Comparison of ENCODE assay signal across 16 cellular contexts in genomic region chr10:42962120-42962901, GRCh38.
DNase-seq lines count a peak whose midpoint lies in the region; ATAC-seq, FAIRE-seq and TF ChIP-seq lines count a peak whose summit lies in the region.
"Had no signal": no experiment of that assay in that cellular context is flagged by ENCODE, and none has a peak within 500 bp of the region (broad histone marks: within the 10 kb centered on the region; RNA-seq: fewer than 3 reads in every experiment).

No MANE protein-coding gene starts in this region.

- H3K27me3 ChIP-seq in HL-60 (ENCODE audit: insufficient read depth, poor library complexity, severe bottlenecking), result no peaks in the 10 kb centered on the region
- H3K27me3 ChIP-seq in adrenal gland, result no peaks in the 10 kb centered on the region
- no peaks in the 10 kb centered on the region for H3K27me3 ChIP-seq in sigmoid colon
- H3K27me3 ChIP-seq: gastroesophageal sphincter, SJSA1 had no signal

- DNase-seq in HL-60 (ENCODE audit: low read depth in 1 of 2, low spot score in 1 of 2) (peak in 1 of 2 experiments; percentile 31), adrenal gland (peak in 6 of 7 donors; percentile 17 to 54 (median 28)), kidney (peak; percentile 64), sigmoid colon (peak; percentile 56), NCI-H2029 treated with DMSO at 0.1 percent for 48 hours (lab: John Stamatoyannopoulos, UW) (no peak)
- DNase-seq in stimulated activated CD4-positive, alpha-beta T cell treated with anti-CD3 and anti-CD28 coated beads, Interleukin-4, amount 100 ng/mL, for 1 hour, result no peak
- DNase-seq: activated T-cell treated with anti-CD3 and anti-CD28 coated beads, Interleukin-2, amount 50 U/mL, for 4 hours; CD4-positive, alpha-beta T cell; HFFc6; NCI-H1417 treated with DMSO at 0.1 percent for 48 hours had no signal

- no peak overlapping the region for H3K4me3 ChIP-seq in HL-60 (replicated peaks; ENCODE audit: insufficient read depth, low read length)
- H3K4me3 ChIP-seq in adrenal gland, result no peak overlapping the region
- no peak overlapping the region for H3K4me3 ChIP-seq in kidney (ENCODE audit: low read length in 2 of 2)
- no peak overlapping the region for H3K4me3 ChIP-seq in sigmoid colon
- H3K4me3 ChIP-seq: gastroesophageal sphincter, SJSA1 had no signal

- 0 to 44% (median 38%) methylated on average over 1 to 15 of the region's 15 CpGs for WGBS in adrenal gland, 4 donors
- WGBS in sigmoid colon, 2 donors, result 68 to 72% methylated on average over 15 of the region's 15 CpGs

- no peak for FAIRE-seq in kidney (lab: Jason Lieb, UNC)
- FAIRE-seq: G401.6 had no signal

- H3K9me3 ChIP-seq in adrenal gland (replicated peaks in 1 of 3) (no peaks in the 10 kb centered on the region), kidney (ENCODE audit: control insufficient read depth in 1 of 2, low read length in 2 of 2) (no peaks in the 10 kb centered on the region), sigmoid colon (no peaks in the 10 kb centered on the region)
- H3K9me3 ChIP-seq: gastroesophageal sphincter, SJSA1 had no signal

- H3K36me3 ChIP-seq in adrenal gland (replicated peaks in 1 of 2) (no peaks in the 10 kb centered on the region), kidney (ENCODE audit: control insufficient read depth in 1 of 2, insufficient read depth in 2 of 2, low read length in 2 of 2) (no peaks in the 10 kb centered on the region), sigmoid colon (no peaks in the 10 kb centered on the region)
- H3K36me3 ChIP-seq: gastroesophageal sphincter, SJSA1 had no signal

- H3K27ac ChIP-seq in HL-60 (replicated peaks) (peak overlapping the region; percentile 90), adrenal gland (no peak overlapping the region), kidney (ENCODE audit: low read depth in 2 of 2, low read length in 2 of 2) (no peak overlapping the region), sigmoid colon (no peak overlapping the region)
- H3K27ac ChIP-seq: parathyroid adenoma, SJSA1 had no signal

- TF ChIP-seq CTCF in HL-60 (IDR thresholded peaks at IDR 0.05; ENCODE audit: insufficient read depth, low read length) (no peak), adrenal gland (IDR thresholded peaks at IDR 0.05) (no peak), kidney (IDR thresholded peaks at IDR 0.05; ENCODE audit: borderline replicate concordance, extremely low read depth, insufficient read depth) (no peak), sigmoid colon (IDR thresholded peaks at IDR 0.05) (no peak)

- intact Hi-C loops in adrenal gland (cut with DNase I) (no loop called here), kidney (cut with DNase I) (no loop called here), sigmoid colon (cut with DNase I) (no loop called here)

- TF ChIP-seq EP300 in sigmoid colon (IDR thresholded peaks at IDR 0.05), result no peak

- no peak for TF ChIP-seq POLR2A in adrenal gland (IDR thresholded peaks at IDR 0.05)
- no peak for TF ChIP-seq POLR2A in sigmoid colon (IDR thresholded peaks at IDR 0.05)

- H3K9ac ChIP-seq in kidney (ENCODE audit: low read length in 2 of 2), result no peak overlapping the region
- H3K9ac ChIP-seq: parathyroid adenoma had no signal

- H3K4me1 ChIP-seq in adrenal gland (replicated peaks in 1 of 2) (peaks cover 0 to 3% of the 10 kb centered on the region in 2 donors), kidney (ENCODE audit: control insufficient read depth in 1 of 2, insufficient read depth in 1 of 2, low read depth in 1 of 2, low read length in 2 of 2) (no peaks in the 10 kb centered on the region), sigmoid colon (no peaks in the 10 kb centered on the region)
- H3K4me1 ChIP-seq: gastroesophageal sphincter, parathyroid adenoma, SJSA1 had no signal

- ATAC-seq in GM19467 (IDR thresholded peaks at IDR 0.05; ENCODE audit: unreplicated experiment) (no peak), GM21619 (IDR thresholded peaks at IDR 0.05; ENCODE audit: unreplicated experiment) (no peak)
- ATAC-seq: activated T-cell treated with anti-CD3 and anti-CD28 coated beads, Interleukin-2, amount 50 U/mL, for 4 hours; gastroesophageal sphincter had no signal

Comparison
In these comparisons a context has a peak if more than half of its experiments do, and no peak if none do; other contexts are left out.
1. DNase-seq: peak in adrenal gland (6 of 7), kidney (single experiment) and sigmoid colon (single experiment); none in stimulated activated CD4-positive, alpha-beta T cell treated with anti-CD3 and anti-CD28 coated beads, Interleukin-4, amount 100 ng/mL, for 1 hour (single experiment) and NCI-H2029 treated with DMSO at 0.1 percent for 48 hours (single experiment).